ENCODE assay signal across 8 cellular contexts in genomic region chr6:28136585-28137457, GRCh38. TPM values are rescaled to one million over a fixed set of nuclear protein-coding genes. Genes with fewer than 3 reads are reported as not detected.
A peak's percentile ranks its signal among the peaks of the same experiment; 100 is the strongest.
DNase-seq lines count a peak whose midpoint lies in the region; TF ChIP-seq lines count a peak whose summit lies in the region.

No MANE protein-coding gene starts in this region.

- peaks cover 12% of the 10 kb centered on the region for H3K27me3 Mint-ChIP-seq in nephron progenitor cell (ENCODE audit: low read depth, poor library complexity)
- H3K27me3 Mint-ChIP-seq in stimulated activated naive CD8-positive, alpha-beta T cell treated with anti-CD3 and anti-CD28 coated beads, Interleukin-15, Interleukin-2, amounts not matched to agents 100 ng/mL and 50 ng/mL, for 24 hours: no peaks in the 10 kb centered on the region

- peaks cover 12% of the 10 kb centered on the region for H3K36me3 Mint-ChIP-seq in nephron progenitor cell (ENCODE audit: low read depth)
- H3K36me3 Mint-ChIP-seq in stimulated activated naive CD8-positive, alpha-beta T cell treated with anti-CD3 and anti-CD28 coated beads, Interleukin-15, Interleukin-2, amounts not matched to agents 100 ng/mL and 50 ng/mL, for 24 hours (ENCODE audit: low read depth): peaks cover 22% of the 10 kb centered on the region

- TF ChIP-seq CTCF in LNCaP clone FGC (IDR thresholded peaks at IDR 0.05; ENCODE audit: control insufficient read depth, extremely low read depth, insufficient read depth) (no peak), nephron progenitor cell (IDR thresholded peaks at IDR 0.05) (no peak)

- H3K4me1 Mint-ChIP-seq in nephron progenitor cell: peaks cover 52% of the 10 kb centered on the region
- peaks cover 76% of the 10 kb centered on the region for H3K4me1 Mint-ChIP-seq in stimulated activated naive CD8-positive, alpha-beta T cell treated with anti-CD3 and anti-CD28 coated beads, Interleukin-15, Interleukin-2, amounts not matched to agents 100 ng/mL and 50 ng/mL, for 24 hours (ENCODE audit: low read depth)

- no peaks in the 10 kb centered on the region for H3K9me3 Mint-ChIP-seq in nephron progenitor cell
- H3K9me3 Mint-ChIP-seq in stimulated activated naive CD8-positive, alpha-beta T cell treated with anti-CD3 and anti-CD28 coated beads, Interleukin-15, Interleukin-2, amounts not matched to agents 100 ng/mL and 50 ng/mL, for 24 hours: no peaks in the 10 kb centered on the region

- TF ChIP-seq POLR2A in Raji (IDR thresholded peaks at IDR 0.05; ENCODE audit: insufficient read depth, low read depth, low read length): peak; percentile 81

- H3K4me3 Mint-ChIP-seq in nephron progenitor cell: peak overlapping the region; percentile 97
- peak overlapping the region; percentile 96 for H3K4me3 Mint-ChIP-seq in stimulated activated naive CD8-positive, alpha-beta T cell treated with anti-CD3 and anti-CD28 coated beads, Interleukin-15, Interleukin-2, amounts not matched to agents 100 ng/mL and 50 ng/mL, for 24 hours

- DNase-seq in Daoy (ENCODE audit: low read depth): peak; percentile 96
- peak; percentile 51 for DNase-seq in GOT3 (lab: John Stamatoyannopoulos, UW)
- peak; percentile 69 for DNase-seq in LNCaP clone FGC (ENCODE audit: low read depth)
- peak; percentile 13 for DNase-seq in activated gamma-delta T cell (lab: John Stamatoyannopoulos, UW)
- peak; percentile 91 for DNase-seq in fibroblast of the conjunctiva (ENCODE audit: low read depth)
- DNase-seq in nephron progenitor cell: peak; percentile 82

- H3K27ac Mint-ChIP-seq in nephron progenitor cell: peak overlapping the region; percentile 98
- H3K27ac Mint-ChIP-seq in stimulated activated naive CD8-positive, alpha-beta T cell treated with anti-CD3 and anti-CD28 coated beads, Interleukin-15, Interleukin-2, amounts not matched to agents 100 ng/mL and 50 ng/mL, for 24 hours: peak overlapping the region; percentile 97

- H3K4me3 ChIP-seq in LNCaP clone FGC (ENCODE audit: low read depth, low read length): peak overlapping the region; percentile 68

RNA-seq across cellular contexts. Expression of gene ZKSCAN8, which starts 4.9 kb away (rescaled TPM):
- 11.9 and 16.3 TPM in 2 replicates for total RNA-seq in Daoy (2014; rRNA removed; shearing (Covaris generic))

RNA-seq across cellular contexts. Expression of gene ZSCAN16, which starts 12.4 kb away (rescaled TPM):
- 3.5 and 4.8 TPM in 2 replicates for total RNA-seq in Daoy (2014; rRNA removed; shearing (Covaris generic))

RNA-seq across cellular contexts. Expression of gene ZNF165, which starts 56.5 kb away (rescaled TPM):
- total RNA-seq in Daoy (2014; rRNA removed; shearing (Covaris generic)): 0.71 and 2.2 TPM in 2 replicates

Comparison
In these comparisons a context has a peak if more than half of its experiments do, and no peak if none do; other contexts are left out.
1. Peak in every context shown above with its lines: DNase-seq and H3K4me3 ChIP-seq.
2. DNase-seq: peak in every context shown above with its lines; median percentile 96 in Daoy; 91 in fibroblast of the conjunctiva; 82 in nephron progenitor cell; 69 in LNCaP clone FGC; 51 in GOT3; 13 in activated gamma-delta T cell.